ENCODE assay signal across 14 cellular contexts in the genomic region with DNA sequence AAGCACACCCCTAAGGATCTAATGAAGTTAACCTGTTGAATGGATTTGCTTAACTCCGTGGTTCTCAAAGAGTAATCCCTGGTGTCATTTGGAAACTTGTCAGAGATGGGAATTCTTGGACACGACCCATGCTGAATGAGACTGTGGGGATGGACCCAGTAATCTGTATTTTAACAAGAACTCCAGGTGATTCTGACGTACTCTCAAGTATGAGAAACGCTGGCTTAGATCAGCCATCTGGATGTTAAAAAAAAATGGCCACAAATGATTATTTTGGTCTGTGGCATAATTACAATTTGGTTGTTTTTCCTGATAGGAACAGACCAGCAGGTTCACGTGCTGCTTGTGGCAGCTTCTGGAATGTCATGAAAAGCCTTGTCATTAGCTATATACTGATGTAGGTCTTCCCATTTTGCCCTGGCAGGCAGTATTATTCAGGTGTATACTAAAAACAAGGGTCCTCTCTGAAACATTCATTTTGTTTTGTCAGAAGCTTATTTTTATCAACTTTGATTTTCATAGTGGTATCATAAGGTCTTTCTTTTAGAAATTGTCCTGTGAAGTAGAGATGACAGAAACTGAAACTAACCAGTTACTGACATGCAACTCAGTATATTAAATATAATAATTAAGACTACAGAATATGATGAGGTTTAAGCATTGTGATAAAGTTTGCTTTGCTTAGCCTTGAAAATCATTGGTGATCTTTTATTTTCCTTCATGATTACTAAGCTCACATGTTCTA. TPM values are rescaled to one million over a fixed set of nuclear protein-coding genes. Genes with fewer than 3 reads are reported as not detected.
DNase-seq lines count a peak whose midpoint lies in the region; ATAC-seq and TF ChIP-seq lines count a peak whose summit lies in the region.
"Had no signal": no experiment of that assay in that cellular context is flagged by ENCODE, and none has a peak within 500 bp of the region (broad histone marks: within the 10 kb centered on the region; RNA-seq: fewer than 3 reads in every experiment).

No MANE protein-coding gene starts in this region.

- H3K36me3 ChIP-seq in ascending aorta: no peaks in the 10 kb centered on the region
- H3K36me3 ChIP-seq in neutrophil: no peaks in the 10 kb centered on the region
- H3K36me3 ChIP-seq in suprapubic skin: peaks cover 3% of the 10 kb centered on the region

- no peaks in the 10 kb centered on the region for H3K27me3 ChIP-seq in ascending aorta
- H3K27me3 ChIP-seq in neutrophil: no peaks in the 10 kb centered on the region
- H3K27me3 ChIP-seq in suprapubic skin: no peaks in the 10 kb centered on the region
- H3K27me3 ChIP-seq: foreskin keratinocyte had no signal

- intact Hi-C loops in ascending aorta (cut with DNase I): no loop called here

- 81% methylated on average over 5 of the region's 5 CpGs for WGBS in suprapubic skin

- no peak for TF ChIP-seq POLR2A in suprapubic skin (IDR thresholded peaks at IDR 0.05)

- ATAC-seq in GM21619 (IDR thresholded peaks at IDR 0.05; ENCODE audit: unreplicated experiment) (peak; percentile 45), GM21360 (IDR thresholded peaks at IDR 0.05; ENCODE audit: unreplicated experiment) (no peak)
- ATAC-seq: foreskin keratinocyte, SK-N-SH treated with all-trans-retinoic acid at 6 μM for 48 hours had no signal

- H3K4me1 ChIP-seq in ascending aorta (peaks cover 5 to 26% of the 10 kb centered on the region in 2 donors), neutrophil (ENCODE audit: control insufficient read depth in 1 of 2, insufficient read depth in 1 of 2, low read depth in 1 of 2, low read length in 1 of 2) (peaks cover 43 to 65% of the 10 kb centered on the region in 2 experiments), suprapubic skin (peaks cover 25% of the 10 kb centered on the region)
- H3K4me1 ChIP-seq: foreskin keratinocyte had no signal

- H3K9me3 ChIP-seq in ascending aorta: no peaks in the 10 kb centered on the region
- H3K9me3 ChIP-seq in neutrophil: no peaks in the 10 kb centered on the region
- H3K9me3 ChIP-seq in suprapubic skin: no peaks in the 10 kb centered on the region

- no peak for DNase-seq in ascending aorta (ENCODE audit: low spot score in 2 of 2)
- no peak for DNase-seq in GF-D8 (lab: John Stamatoyannopoulos, UW)
- no peak for DNase-seq in pons (ENCODE audit: low spot score)
- DNase-seq in suprapubic skin (ENCODE audit: low spot score in 2 of 2): no peak
- DNase-seq: DMS153; foreskin keratinocyte; NCI-H1436 treated with DMSO at 0.1 percent for 48 hours; stimulated activated CD8-positive, alpha-beta memory T cell treated with anti-CD3 and anti-CD28 coated beads, Interleukin-4, amount 100 ng/mL, for 48 hours; T-helper 9 cell had no signal

- TF ChIP-seq EP300 in suprapubic skin (IDR thresholded peaks at IDR 0.05): no peak

- no peak for TF ChIP-seq CTCF in ascending aorta (IDR thresholded peaks at IDR 0.05)
- TF ChIP-seq CTCF in neutrophil (IDR thresholded peaks at IDR 0.05): no peak
- TF ChIP-seq CTCF in suprapubic skin (IDR thresholded peaks at IDR 0.05): no peak

- peak overlapping the region; percentile 62 to 72 for H3K27ac ChIP-seq in ascending aorta
- H3K27ac ChIP-seq in neutrophil: peak overlapping the region; percentile 50
- no peak overlapping the region for H3K27ac ChIP-seq in suprapubic skin
- H3K27ac ChIP-seq: foreskin keratinocyte had no signal

- peak overlapping the region; percentile 47 for H3K4me3 ChIP-seq in GM08714 (ENCODE audit: low read length)
- no peak overlapping the region for H3K4me3 ChIP-seq in ascending aorta
- no peak overlapping the region for H3K4me3 ChIP-seq in neutrophil (ENCODE audit: low read depth in 1 of 2, low read length in 1 of 2)
- no peak overlapping the region for H3K4me3 ChIP-seq in suprapubic skin

RNA-seq across cellular contexts. Expression of a gene that starts 15.4 kb away (rescaled TPM):
- total RNA-seq in ascending aorta (37.4 TPM), suprapubic skin (10 to 100 TPM; 45.2 to 70.7 (median 52.5) TPM)
